ENCODE assay signal across 35 cellular contexts in genomic region chr7:138543739-138544138, GRCh38.
"Had no signal": no experiment of that assay in that cellular context is flagged by ENCODE, and none has a peak within 500 bp of the region (broad histone marks: within the 10 kb centered on the region; RNA-seq: fewer than 3 reads in every experiment).

No MANE protein-coding gene starts in this region.

- H3K4me3 ChIP-seq: MG63 had no signal

- H3K27me3 ChIP-seq: MG63 had no signal

- DNase-seq: Karpas-422, Kasumi-1, MG63, MM.1S, MV-4-11, NCI-H1048, NCI-H1092, NCI-H1092 treated with DMSO at 0.1 percent for 48 hours, NCI-H1105, NCI-H1105 treated with DMSO at 0.1 percent for 48 hours, NCI-H1417, NCI-H1417 treated with DMSO at 0.1 percent for 48 hours, NCI-H1436, NCI-H1436 treated with DMSO at 0.1 percent for 48 hours, NCI-H146, NCI-H1694, NCI-H1694 treated with DMSO at 0.1 percent for 48 hours, NCI-H187, NCI-H187 treated with DMSO at 0.1 percent for 48 hours, NCI-H1930, NCI-H2029, NCI-H2029 treated with DMSO at 0.1 percent for 48 hours, NCI-H2081, NCI-H2081 treated with DMSO at 0.1 percent for 48 hours, NCI-H2107, NCI-H2171, NCI-H2171 treated with DMSO at 0.1 percent for 48 hours, NCI-H2227 treated with DMSO at 0.1 percent for 48 hours, NCI-H226, NCI-H345, NCI-H446, NCI-H446 treated with DMSO at 0.1 percent for 48 hours, NCI-H510A, NCI-H510A treated with DMSO at 0.1 percent for 48 hours, NCI-H524 had no signal

- H3K9me3 ChIP-seq: MG63 had no signal
